ENCODE assay signal across 14 cellular contexts in genomic region chr5:177507596-177508216, GRCh38. TPM values are rescaled to one million over a fixed set of nuclear protein-coding genes. Genes with fewer than 3 reads are reported as not detected.
DNase-seq lines count a peak whose midpoint lies in the region; ATAC-seq, FAIRE-seq and TF ChIP-seq lines count a peak whose summit lies in the region.
"Had no signal": no experiment of that assay in that cellular context is flagged by ENCODE, and none has a peak within 500 bp of the region (broad histone marks: within the 10 kb centered on the region; RNA-seq: fewer than 3 reads in every experiment).

No MANE protein-coding gene starts in this region.

- H3K27me3 ChIP-seq in lower lobe of right lung (ENCODE audit: low read depth): no peaks in the 10 kb centered on the region

- intact Hi-C loops in lower lobe of right lung (cut with DNase I): no loop called here

- peak; percentile 2 to 33 for ATAC-seq in lower lobe of right lung
- ATAC-seq in HG03045 (IDR thresholded peaks at IDR 0.05; ENCODE audit: unreplicated experiment): no peak
- no peak for ATAC-seq in HG03025 (IDR thresholded peaks at IDR 0.05; ENCODE audit: low FRiP score, unreplicated experiment)

- peak; percentile 14 for TF ChIP-seq CTCF in GM12873 (IDR thresholded peaks at IDR 0.05; ENCODE audit: insufficient read depth, low read depth, low read length, missing control alignments)
- no peak for TF ChIP-seq CTCF in RWPE1 (conservative IDR thresholded peaks at IDR 0.05; ENCODE audit: low read depth)
- peak; percentile 12 for TF ChIP-seq CTCF in lower lobe of right lung (IDR thresholded peaks at IDR 0.05)

- DNase-seq in AML-193 (lab: John Stamatoyannopoulos, UW) (peak; percentile 45 to 52), RWPE1 (ENCODE audit: low spot score) (no peak), lower lobe of right lung (no peak), frontal cortex (ENCODE audit: low spot score in 2 of 2) (no peak), HCEC 1CT (no peak)
- DNase-seq: activated T-cell treated with anti-CD3 and anti-CD28 coated beads for 4 hours, NCI-H2171 had no signal

- H3K27ac ChIP-seq in RWPE1 (peak overlapping the region; percentile 17), lower lobe of right lung (peak overlapping the region; percentile 89)
- H3K27ac ChIP-seq: epithelial cell of prostate had no signal

- POLR2A ChIA-PET in RWPE1 (lab: Yijun Ruan, JAX; ENCODE audit: low non-redundant PET): no interaction called here

- peaks cover 35% of the 10 kb centered on the region for H3K36me3 ChIP-seq in lower lobe of right lung

- peak overlapping the region; percentile 59 for H3K4me3 ChIP-seq in lower lobe of right lung
- H3K4me3 ChIP-seq: smooth muscle cell had no signal

- FAIRE-seq in frontal cortex (lab: Jason Lieb, UNC): no peak
- FAIRE-seq: G401.6, TTC549 had no signal

- peaks cover 28% of the 10 kb centered on the region for H3K4me1 ChIP-seq in lower lobe of right lung

- CTCF ChIA-PET in RWPE1 (lab: Yijun Ruan, JAX): interaction anchor here (0.7 to 1.2 kb wide), 5 partner anchors 8 to 681 kb away, joined by 3 to 5 read pairs (median 4); no protein-coding TSS in a partner anchor

- H3K9me3 ChIP-seq in lower lobe of right lung: no peaks in the 10 kb centered on the region

RNA-seq across cellular contexts. Expression of gene DOK3, which starts 1.9 kb away (rescaled TPM):
- total RNA-seq in lower lobe of right lung (76.5 TPM), frontal cortex (3.3 TPM)

RNA-seq across cellular contexts. Expression of gene DDX41, which starts 9.1 kb away (rescaled TPM):
- total RNA-seq in lower lobe of right lung: 69.4 TPM
- total RNA-seq in frontal cortex: 77.0 TPM

RNA-seq across cellular contexts. Expression of gene PDLIM7, which starts 10.3 kb away (rescaled TPM):
- total RNA-seq in lower lobe of right lung (47.1 TPM), frontal cortex (6.5 TPM)

RNA-seq across cellular contexts. Expression of gene DBN1, which starts 34.3 kb away (rescaled TPM):
- 23.1 TPM for total RNA-seq in lower lobe of right lung
- total RNA-seq in frontal cortex: 187 TPM

RNA-seq across cellular contexts. Expression of gene FAM193B, which starts 46.7 kb away (rescaled TPM):
- total RNA-seq in lower lobe of right lung (89.1 TPM), frontal cortex (26.1 TPM)

Comparison
In these comparisons a context has a peak if more than half of its experiments do, and no peak if none do; other contexts are left out.
1. DNase-seq: peak in AML-193 (2 of 2); none in RWPE1 (single experiment), lower lobe of right lung (single experiment), frontal cortex (0 of 2) and HCEC 1CT (single experiment).
2. ATAC-seq: peak in lower lobe of right lung (2 of 2); none in HG03045 (single experiment) and HG03025 (single experiment).
3. RNA of gene DOK3, which starts 1.9 kb away (total RNA-seq): 76.5 TPM in lower lobe of right lung (single experiment); 3.3 TPM in frontal cortex (single experiment); every median in the first group is over 10 times any median in the second.